Comparison of ENCODE assay signal across 8 cellular contexts in the genomic region with DNA sequence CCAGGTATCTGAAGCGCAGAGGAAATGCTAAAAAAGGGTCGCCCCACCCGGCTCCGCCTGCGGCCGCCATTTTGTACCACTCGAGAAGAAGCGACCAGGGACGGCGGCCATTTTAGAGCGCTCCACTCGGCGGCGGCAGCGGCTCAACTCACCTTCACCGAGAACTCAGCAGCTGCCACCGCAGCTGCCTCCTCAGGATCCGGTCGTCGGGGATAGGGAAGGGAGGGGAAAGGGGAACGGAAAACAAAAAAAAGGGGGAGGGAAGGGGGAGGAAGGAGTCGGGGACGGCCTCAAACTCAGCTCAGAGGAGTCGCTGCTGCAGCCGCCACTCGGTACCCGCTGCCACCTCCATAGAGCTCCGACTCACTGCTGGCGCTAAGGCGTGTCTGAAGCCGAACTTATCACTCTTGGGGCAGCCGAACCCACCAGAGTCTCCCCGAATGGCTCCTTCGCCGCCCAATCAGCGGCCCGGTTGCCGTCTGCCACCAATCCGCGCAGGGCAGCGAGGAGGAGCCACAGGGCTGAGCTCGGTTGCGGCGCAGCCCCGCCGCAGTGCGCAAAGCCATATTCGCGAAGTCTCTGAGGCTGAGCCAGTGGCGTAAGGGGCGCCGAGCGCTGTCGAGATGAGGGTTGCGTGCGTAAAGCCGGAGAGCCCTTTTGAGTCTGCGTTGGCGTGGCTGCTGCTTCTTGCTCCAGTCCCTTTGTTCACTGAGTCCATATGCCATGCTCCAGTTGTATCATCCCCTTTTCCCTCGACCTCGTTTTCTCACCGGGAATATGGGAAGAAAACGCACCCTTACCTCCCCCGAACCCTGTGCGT. TPM values are rescaled to one million over a fixed set of nuclear protein-coding genes. Genes with fewer than 3 reads are reported as not detected.
DNase-seq lines count a peak whose midpoint lies in the region; ATAC-seq and TF ChIP-seq lines count a peak whose summit lies in the region.

Gene EIF4G2 (minus strand): TSS at position 374 of the 820 bp plus-strand sequence.

- H3K27me3 Mint-ChIP-seq in CD14-positive monocyte (ENCODE audit: low read depth in 3 of 3) = no peaks in the 10 kb centered on the region

- H3K4me3 ChIP-seq in liver (ENCODE audit: low read depth in 1 of 3, low read length in 3 of 3) = peak within 1 kb of the TSS; percentile 95 to 97 (median 96)

- intact Hi-C loops in CD14-positive monocyte (cut with micrococcal nuclease) = loop anchor here (2.0 to 10.0 kb wide), 4 partner anchors 48 to 1036 kb away; partner anchors contain the start of genes USP47 (in 1 of the 2) and ZBED5 (in 1 of the 2)

- ATAC-seq in GM19397 (IDR thresholded peaks at IDR 0.05; ENCODE audit: unreplicated experiment) = peak; percentile 91
- ATAC-seq in HG03571 (IDR thresholded peaks at IDR 0.05; ENCODE audit: unreplicated experiment) = peak; percentile 94

- no peaks in the 10 kb centered on the region for H3K9me3 Mint-ChIP-seq in CD14-positive monocyte

- H3K36me3 Mint-ChIP-seq in CD14-positive monocyte = peaks cover 33 to 35% of the 10 kb centered on the region in 2 donors

- WGBS in liver = under 1% methylated on average over 65 of the region's 65 CpGs

- H3K4me1 Mint-ChIP-seq in CD14-positive monocyte = peaks cover 32% of the 10 kb centered on the region

- peak within 1 kb of the TSS; percentile 97 to 99 for H3K9ac ChIP-seq in liver (ENCODE audit: low read depth in 1 of 2, low read length in 2 of 2)

- peaks cover 4 to 28% (median 18%) of the 10 kb centered on the region in 4 donors for H3K4me1 ChIP-seq in liver (ENCODE audit: control insufficient read depth in 4 of 4, insufficient read depth in 4 of 4, low read length in 3 of 4)

- DNase-seq in CD14-positive monocyte (ENCODE audit: low spot score) (peak; percentile 97), NCI-H82 (lab: John Stamatoyannopoulos, UW) (peak; percentile 98), dermis microvascular lymphatic vessel endothelial cell (ENCODE audit: low read depth in 2 of 2) (peak; percentile 95 to 99)
- peak; percentile 97 for DNase-seq in activated CD4-positive, alpha-beta T cell treated with anti-CD3 and anti-CD28 coated beads, Interleukin-2, amount 50 U/mL, for 48 hours
- peak; percentile 98 for DNase-seq in stimulated activated CD4-positive, alpha-beta T cell treated with anti-CD3 and anti-CD28 coated beads, Interleukin-4, amount 100 ng/mL, for 24 hours

- TF ChIP-seq RAD21 in liver (IDR thresholded peaks at IDR 0.05) = peak; percentile 17 to 18

- H3K27ac Mint-ChIP-seq in CD14-positive monocyte = peak within 1 kb of the TSS; percentile 95 to 99 (median 97)

- H3K27ac ChIP-seq in liver (ENCODE audit: low read depth in 1 of 2, low read length in 2 of 2) = peak within 1 kb of the TSS; percentile 97 to 99

- H3K36me3 ChIP-seq in liver (ENCODE audit: control insufficient read depth in 4 of 4, insufficient read depth in 3 of 4, low read depth in 1 of 4, low read length in 3 of 4) = peaks cover 14 to 29% (median 26%) of the 10 kb centered on the region in 4 donors

- peak within 1 kb of the TSS; percentile 96 to 97 for H3K4me3 Mint-ChIP-seq in CD14-positive monocyte

- TF ChIP-seq CTCF in CD14-positive monocyte (IDR thresholded peaks at IDR 0.05) (no peak), liver (IDR thresholded peaks at IDR 0.05; ENCODE audit: low read depth, low read length, missing input control) (no peak)

- H3K9me3 ChIP-seq in liver (ENCODE audit: control insufficient read depth in 4 of 4, low read length in 3 of 4) = no peaks in the 10 kb centered on the region

- H3K27me3 ChIP-seq in liver (ENCODE audit: control insufficient read depth in 4 of 4, insufficient read depth in 4 of 4, low read length in 3 of 4) = no peaks in the 10 kb centered on the region

TF ChIP-seq in liver, 16 proteins besides CTCF, POLR2A, EP300 and RAD21:
- TF ChIP-seq FOXA2 (IDR thresholded peaks at IDR 0.05) = no peak
- TF ChIP-seq, protein P1, sequence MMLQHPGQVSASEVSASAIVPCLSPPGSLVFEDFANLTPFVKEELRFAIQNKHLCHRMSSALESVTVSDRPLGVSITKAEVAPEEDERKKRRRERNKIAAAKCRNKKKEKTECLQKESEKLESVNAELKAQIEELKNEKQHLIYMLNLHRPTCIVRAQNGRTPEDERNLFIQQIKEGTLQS (IDR thresholded peaks at IDR 0.05) = peak; percentile 24
- TF ChIP-seq NR2F2 (IDR thresholded peaks at IDR 0.05) = peak; percentile 26
- TF ChIP-seq REST (IDR thresholded peaks at IDR 0.05) = peak; percentile 96
- peak; percentile 16 for TF ChIP-seq MAX (IDR thresholded peaks at IDR 0.05)
- peak; percentile 99 for TF ChIP-seq TAF1 (conservative IDR thresholded peaks at IDR 0.05)
- TF ChIP-seq EGR1 (IDR thresholded peaks at IDR 0.05; ENCODE audit: low read depth in 2 of 2) = peak; percentile 99
- no peak for TF ChIP-seq HNF4A (conservative IDR thresholded peaks at IDR 0.05)
- peak in 1 of 2 donors; percentile 55 for TF ChIP-seq RXRA (IDR thresholded peaks at IDR 0.05)
- peak; percentile 100 for TF ChIP-seq YY1 (IDR thresholded peaks at IDR 0.05)
- no peak for TF ChIP-seq JUND (IDR thresholded peaks at IDR 0.05)
- TF ChIP-seq SP1 (IDR thresholded peaks at IDR 0.05) = peak; percentile 68

RNA-seq across cellular contexts. Expression of gene EIF4G2, which starts in this region (rescaled TPM):
- polyA plus RNA-seq in CD14-positive monocyte (100 to 1,000 TPM; 334 to 439 TPM), liver (100 to 1,000 TPM; 126 to 158 TPM)
- total RNA-seq in dermis microvascular lymphatic vessel endothelial cell (655 and 780 TPM in 2 replicates), liver (100 to 1,000 TPM; 259 to 268 TPM)

Comparison
In these comparisons a context has a peak if more than half of its experiments do, and no peak if none do; other contexts are left out.
1. Peak in every context shown above with its lines: DNase-seq, ATAC-seq, H3K4me3 ChIP-seq and H3K27ac ChIP-seq.